Comparison of ENCODE assay signal across 28 cellular contexts in the genomic region with DNA sequence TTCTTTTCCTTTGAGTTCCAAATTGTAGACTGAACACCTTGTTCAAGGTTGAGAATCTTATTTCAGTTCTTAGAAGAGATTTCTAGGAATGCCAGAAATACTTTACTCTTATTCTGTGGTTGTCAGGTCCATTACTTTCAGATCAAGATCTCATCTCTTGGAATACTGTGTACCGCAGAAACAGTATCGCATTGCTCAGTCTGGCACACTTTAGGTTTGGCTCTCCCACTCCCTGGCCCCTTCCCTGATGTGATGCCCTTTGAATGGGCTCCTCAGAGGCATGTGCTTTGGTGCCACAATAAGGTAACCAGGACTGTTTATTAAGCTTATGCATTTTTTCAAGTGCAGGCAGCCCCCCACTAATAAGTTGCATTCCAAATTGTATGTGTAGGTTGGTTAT.
"Had no signal": no experiment of that assay in that cellular context is flagged by ENCODE, and none has a peak within 500 bp of the region (broad histone marks: within the 10 kb centered on the region; RNA-seq: fewer than 3 reads in every experiment).

No MANE protein-coding gene starts in this region.

- ATAC-seq: effector memory CD8-positive, alpha-beta T cell; esophagus mucosa; foreskin keratinocyte; gastroesophageal sphincter; heart left ventricle; heart right ventricle had no signal

- H3K4me3 Mint-ChIP-seq: dendritic cell treated with granulocyte-macrophage colony-stimulating factor and Interleukin-4, amounts not matched to agents 40 ng/mL and 50 ng/mL, for 4 days; effector memory CD8-positive, alpha-beta T cell; endodermal cell had no signal

- H3K27me3 Mint-ChIP-seq: dendritic cell treated with granulocyte-macrophage colony-stimulating factor and Interleukin-4, amounts not matched to agents 40 ng/mL and 50 ng/mL, for 4 days; effector memory CD8-positive, alpha-beta T cell had no signal

- H3K4me3 ChIP-seq: colonic mucosa, coronary artery, dorsolateral prefrontal cortex, esophagus muscularis mucosa, esophagus squamous epithelium, gastroesophageal sphincter, heart left ventricle, heart right ventricle had no signal

- FAIRE-seq: colon, endometrium, endothelial cell of umbilical vein, frontal cortex had no signal

- H3K27ac Mint-ChIP-seq: dendritic cell treated with granulocyte-macrophage colony-stimulating factor and Interleukin-4, amounts not matched to agents 40 ng/mL and 50 ng/mL, for 4 days; endodermal cell had no signal

- H3K9me3 Mint-ChIP-seq: dendritic cell treated with granulocyte-macrophage colony-stimulating factor and Interleukin-4, amounts not matched to agents 40 ng/mL and 50 ng/mL, for 4 days; effector memory CD8-positive, alpha-beta T cell had no signal

- H3K27me3 ChIP-seq: colonic mucosa, dorsolateral prefrontal cortex, esophagus muscularis mucosa, esophagus squamous epithelium, foreskin keratinocyte, gastroesophageal sphincter, heart left ventricle, heart right ventricle had no signal

- H3K4me1 Mint-ChIP-seq: endodermal cell had no signal

- H3K36me3 ChIP-seq: colonic mucosa, esophagus muscularis mucosa, esophagus squamous epithelium, gastroesophageal sphincter, heart left ventricle, heart right ventricle had no signal

- H3K9me3 ChIP-seq: colonic mucosa, esophagus muscularis mucosa, esophagus squamous epithelium, gastroesophageal sphincter had no signal

- H3K4me1 ChIP-seq: colonic mucosa, gastroesophageal sphincter had no signal

- DNase-seq: colonic mucosa; cortex of kidney; dermis blood vessel endothelial cell; dorsolateral prefrontal cortex; effector CD4-positive, alpha-beta T cell; effector CD8-positive, alpha-beta T cell; effector memory CD4-positive, alpha-beta T cell; effector memory CD8-positive, alpha-beta T cell; endodermal cell; erythroblast; esophagus squamous epithelium; foreskin fibroblast; foreskin keratinocyte; foreskin melanocyte; glutamatergic neuron; head of caudate nucleus; heart left ventricle; heart right ventricle had no signal

- H3K27ac ChIP-seq: colonic mucosa, coronary artery, epithelial cell of prostate, esophagus muscularis mucosa, esophagus squamous epithelium, foreskin keratinocyte, gastroesophageal sphincter, heart left ventricle, heart right ventricle had no signal
